In genomic region chr10:119119400-119119799, GRCh38 we compare ENCODE assay signal across 22 cellular contexts. TPM values are rescaled to one million over a fixed set of nuclear protein-coding genes. Genes with fewer than 3 reads are reported as not detected.
DNase-seq lines count a peak whose midpoint lies in the region; ATAC-seq, FAIRE-seq and TF ChIP-seq lines count a peak whose summit lies in the region.
"Had no signal": no experiment of that assay in that cellular context is flagged by ENCODE, and none has a peak within 500 bp of the region (broad histone marks: within the 10 kb centered on the region; RNA-seq: fewer than 3 reads in every experiment).

No MANE protein-coding gene starts in this region.

- peaks cover 21% of the 10 kb centered on the region for H3K4me1 Mint-ChIP-seq in CD14-positive monocyte

- peaks cover 51 to 95% of the 10 kb centered on the region in 2 donors for H3K36me3 Mint-ChIP-seq in CD14-positive monocyte

- no peak overlapping the region for H2AFZ ChIP-seq in OCI-LY7 (ENCODE audit: low read length)

- intact Hi-C loops in CD14-positive monocyte (cut with micrococcal nuclease): no loop called here
- intact Hi-C loops in OCI-LY7 (cut with micrococcal nuclease; ENCODE audit: unreplicated experiment): no loop called here
- intact Hi-C loops in pancreas (cut with DNase I): no loop called here

- FAIRE-seq in GM18507 (lab: Jason Lieb, UNC) (peak; percentile 44), pancreas (lab: Jason Lieb, UNC) (no peak), H54 (lab: Jason Lieb, UNC) (no peak)

- H3K27me3 ChIP-seq in pancreas: no peaks in the 10 kb centered on the region
- H3K27me3 ChIP-seq: vagina had no signal

- H4K20me1 ChIP-seq in OCI-LY7 (ENCODE audit: insufficient read depth, low read length): no peaks in the 10 kb centered on the region

- DNase-seq in CD14-positive monocyte (ENCODE audit: low spot score) (no peak), GM18507 (ENCODE audit: extremely low spot score, insufficient read length, low read depth) (no peak), OCI-LY7 (ENCODE audit: low spot score) (peak; percentile 25), pancreas (no peak), GF-D8 (lab: John Stamatoyannopoulos, UW) (no peak), H54 (ENCODE audit: insufficient read length, low spot score) (no peak)
- DNase-seq: activated naive CD4-positive, alpha-beta T cell treated with anti-CD3 and anti-CD28 coated beads, Interleukin-2, amount 10 ng/mL, durations not matched to agents 7 days and 5 days; amniotic stem cell; effector CD4-positive, alpha-beta T cell; H7; head of caudate nucleus; NCI-H1417; NCI-H2081; NCI-H226; Right ventricle myocardium superior; SW 1271 had no signal

- peaks cover 0 to 3% (median 0%) of the 10 kb centered on the region in 7 donors for H3K9me3 Mint-ChIP-seq in CD14-positive monocyte
- H3K9me3 Mint-ChIP-seq: activated naive CD4-positive, alpha-beta T cell treated with anti-CD3 and anti-CD28 coated beads, Interleukin-2, amount 10 ng/mL, durations not matched to agents 7 days and 5 days; activated T-helper 1 cell treated with anti-CD3 and anti-CD28 coated beads, Interleukin-12 subunit alpha, Interleukin-12 subunit beta, Interleukin-2, Interleukin-4 antibody, amounts not matched to agents 30 ng/mL and 10 ng/mL and 1 ng/mL, durations not matched to agents 14 hours and 24 hours and 36 hours had no signal

- H3K9me3 ChIP-seq in OCI-LY7 (ENCODE audit: low read length): no peaks in the 10 kb centered on the region
- H3K9me3 ChIP-seq in pancreas: no peaks in the 10 kb centered on the region
- H3K9me3 ChIP-seq: prostate gland, vagina had no signal

- no peak for TF ChIP-seq POLR2A in H54 (IDR thresholded peaks at IDR 0.05; ENCODE audit: low read depth, low read length)

- H3K27ac ChIP-seq in OCI-LY7 (ENCODE audit: low read depth, low read length, poor library complexity, severe bottlenecking) (peak overlapping the region; percentile 75), pancreas (no peak overlapping the region)
- H3K27ac ChIP-seq: epithelial cell of prostate, prostate gland, skin epidermis, vagina had no signal

- POLR2A ChIA-PET in OCI-LY7 (lab: Charles Lee): interaction anchor here (0.6 to 1.6 kb wide), 12 partner anchors 9 to 216 kb away, joined by 3 to 5 read pairs (median 3); partner anchors contain the start of gene DENND10

- H3K36me3 ChIP-seq in OCI-LY7 (ENCODE audit: insufficient read depth, low read length) (peaks cover 47% of the 10 kb centered on the region), pancreas (peaks cover 0 to 8% (median 0%) of the 10 kb centered on the region in 3 donors)
- H3K36me3 ChIP-seq: prostate gland had no signal

- H3K4me3 ChIP-seq in OCI-LY7 (ENCODE audit: low read depth, low read length, poor library complexity, severe bottlenecking) (no peak overlapping the region), pancreas (no peak overlapping the region)
- H3K4me3 ChIP-seq: prostate gland, skin epidermis, vagina had no signal

- no peak overlapping the region for H3K4me3 Mint-ChIP-seq in CD14-positive monocyte
- H3K4me3 Mint-ChIP-seq: activated naive CD4-positive, alpha-beta T cell treated with anti-CD3 and anti-CD28 coated beads, Interleukin-2, amount 10 ng/mL, durations not matched to agents 7 days and 5 days; activated T-helper 1 cell treated with anti-CD3 and anti-CD28 coated beads, Interleukin-12 subunit alpha, Interleukin-12 subunit beta, Interleukin-2, Interleukin-4 antibody, amounts not matched to agents 30 ng/mL and 10 ng/mL and 1 ng/mL, durations not matched to agents 14 hours and 24 hours and 36 hours had no signal

- peaks cover 0 to 3% (median 0%) of the 10 kb centered on the region in 3 donors for H3K27me3 Mint-ChIP-seq in CD14-positive monocyte (ENCODE audit: low read depth in 3 of 3)
- H3K27me3 Mint-ChIP-seq: activated naive CD4-positive, alpha-beta T cell treated with anti-CD3 and anti-CD28 coated beads, Interleukin-2, amount 10 ng/mL, durations not matched to agents 7 days and 5 days had no signal

- ATAC-seq in pancreas (peak; percentile 10 to 34 (median 31)), GM18519 (IDR thresholded peaks at IDR 0.05; ENCODE audit: low FRiP score, unreplicated experiment) (no peak)

- peak overlapping the region in 5 of 7 donors; percentile 30 to 74 (median 50) for H3K27ac Mint-ChIP-seq in CD14-positive monocyte
- H3K27ac Mint-ChIP-seq: activated naive CD4-positive, alpha-beta T cell treated with anti-CD3 and anti-CD28 coated beads, Interleukin-2, amount 10 ng/mL, durations not matched to agents 7 days and 5 days; activated T-helper 1 cell treated with anti-CD3 and anti-CD28 coated beads, Interleukin-12 subunit alpha, Interleukin-12 subunit beta, Interleukin-2, Interleukin-4 antibody, amounts not matched to agents 30 ng/mL and 10 ng/mL and 1 ng/mL, durations not matched to agents 14 hours and 24 hours and 36 hours had no signal

- TF ChIP-seq CTCF in CD14-positive monocyte (IDR thresholded peaks at IDR 0.05): no peak
- TF ChIP-seq CTCF in OCI-LY7 (conservative IDR thresholded peaks at IDR 0.05; ENCODE audit: low read length): no peak
- no peak for TF ChIP-seq CTCF in pancreas (IDR thresholded peaks at IDR 0.05)

- H3K79me2 ChIP-seq in OCI-LY7 (ENCODE audit: insufficient read depth, low read depth, low read length): no peaks in the 10 kb centered on the region

- H3K4me2 ChIP-seq in OCI-LY7 (ENCODE audit: low read length): peak overlapping the region; percentile 71

- H3K4me1 ChIP-seq in OCI-LY7 (ENCODE audit: insufficient read depth, low read length, poor library complexity, severe bottlenecking) (peaks cover 19% of the 10 kb centered on the region), pancreas (peaks cover 0 to 7% (median 0%) of the 10 kb centered on the region in 3 donors)
- H3K4me1 ChIP-seq: prostate gland, vagina had no signal

- no peaks in the 10 kb centered on the region for H3K9me2 ChIP-seq in OCI-LY7 (ENCODE audit: insufficient read depth, low read length)

- BruUV-seq in OCI-LY7 (replicated peaks; lab: Mats Ljungman, UMichigan): no TSS peak

- WGBS in pancreas, 2 donors: 90 to 100% methylated on average over 1 of the region's 1 CpG

- CTCF ChIA-PET in OCI-LY7 (lab: Charles Lee; ENCODE audit: unreplicated experiment): interaction anchor here (1.1 to 1.5 kb wide), 2 partner anchors 12 to 19 kb away, joined by 3 read pairs; no protein-coding TSS in a partner anchor

RNA-seq across cellular contexts. Expression of gene DENND10, which starts 15.5 kb away (rescaled TPM):
- polyA plus RNA-seq in CD14-positive monocyte (100 to 1,000 TPM; 141 to 188 TPM), pancreas (10 to 100 TPM in 1 of 2 donors, 1 to 10 TPM in 1; 7.2 to 13.1 TPM)
- total RNA-seq in OCI-LY7 (2014; rRNA removed; shearing (Covaris generic)): 17.8 and 18.0 TPM in 2 replicates
- total RNA-seq in OCI-LY7 (2022) (27.1 and 29.1 TPM in 2 replicates), pancreas (10 to 100 TPM in 3 of 6 donors, 1 to 10 TPM in 3; 7.7 to 16.3 (median 9.7) TPM)

RNA-seq across cellular contexts. Expression of gene EIF3A, which starts 38.8 kb away (rescaled TPM):
- polyA plus RNA-seq in CD14-positive monocyte (10 to 100 TPM; 24.2 to 49.1 TPM), pancreas (10 to 100 TPM; 37.2 to 42.1 TPM)
- total RNA-seq in OCI-LY7 (2014; rRNA removed; shearing (Covaris generic)): 83.0 and 96.2 TPM in 2 replicates
- total RNA-seq in OCI-LY7 (2022) (161 and 171 TPM in 2 replicates), pancreas (100 to 1,000 TPM in 4 of 6 donors, 10 to 100 TPM in 2; 64.8 to 145 (median 106) TPM)

RNA-seq across cellular contexts. Expression of gene SFXN4, which starts 46.1 kb away (rescaled TPM):
- polyA plus RNA-seq in CD14-positive monocyte: 10 to 100 TPM; 18.3 to 20.4 TPM
- 27.8 and 35.9 TPM in 2 replicates for total RNA-seq in OCI-LY7 (2014; rRNA removed; shearing (Covaris generic))
- 38.8 and 46.4 TPM in 2 replicates for total RNA-seq in OCI-LY7 (2022)
- 10 to 100 TPM; 16.1 to 28.4 (median 21.7) TPM for total RNA-seq in pancreas
- polyA plus RNA-seq in pancreas: 10 to 100 TPM; 56.8 to 58.6 TPM

RNA-seq across cellular contexts. Expression of gene PRDX3, which starts 59.2 kb away (rescaled TPM):
- polyA plus RNA-seq in CD14-positive monocyte: 100 to 1,000 TPM; 410 to 459 TPM
- 124 and 175 TPM in 2 replicates for total RNA-seq in OCI-LY7 (2014; rRNA removed; shearing (Covaris generic))
- total RNA-seq in OCI-LY7 (2022): 150 and 156 TPM in 2 replicates
- 10 to 100 TPM; 27.1 to 59.3 (median 42.4) TPM for total RNA-seq in pancreas
- 10 to 100 TPM; 39.3 to 87.4 TPM for polyA plus RNA-seq in pancreas
